Comparison of ENCODE assay signal across 22 cellular contexts in genomic region chrX:95718746-95719145, GRCh38.
DNase-seq lines count a peak whose midpoint lies in the region; ATAC-seq, FAIRE-seq and TF ChIP-seq lines count a peak whose summit lies in the region.
"Had no signal": no experiment of that assay in that cellular context is flagged by ENCODE, and none has a peak within 500 bp of the region (broad histone marks: within the 10 kb centered on the region; RNA-seq: fewer than 3 reads in every experiment).

No MANE protein-coding gene starts in this region.

- peak; percentile 7 for FAIRE-seq in A549 (lab: Jason Lieb, UNC)
- FAIRE-seq: D721Med, G401.6, GM12891, GM19239, HepG2 had no signal

- H3K4me2 ChIP-seq in A549, result no peak overlapping the region

- POLR2A ChIA-PET in A549 (lab: Yijun Ruan, JAX), result no interaction called here

- TF ChIP-seq CTCF in A549 (IDR thresholded peaks at IDR 0.05) (no peak), endodermal cell (conservative IDR thresholded peaks at IDR 0.05) (no peak)

- 2% methylated on average over 4 of the region's 4 CpGs for WGBS in A549 (ENCODE audit: missing lambda C conversion rate)
- 80 to 88% methylated on average over 1 to 4 of the region's 4 CpGs for WGBS in endodermal cell (ENCODE audit: insufficient coverage in 1 of 2, insufficient read length in 1 of 2), 2 experiments

- no peak for TF ChIP-seq POLR2A in A549 (IDR thresholded peaks at IDR 0.05; ENCODE audit: low read length)

- peaks cover 10% of the 10 kb centered on the region for H3K4me1 Mint-ChIP-seq in endodermal cell
- H3K4me1 Mint-ChIP-seq: CD4-positive, CD25-positive, alpha-beta regulatory T cell; CD8-positive, alpha-beta memory T cell had no signal

- H3K4me1 ChIP-seq in A549 (no peaks in the 10 kb centered on the region), HAP-1 (peaks cover 15% of the 10 kb centered on the region), endodermal cell (ENCODE audit: control insufficient read depth, insufficient read depth, low read length) (no peaks in the 10 kb centered on the region)
- H3K4me1 ChIP-seq: BE2C, Caco-2 had no signal

- H3K27me3 Mint-ChIP-seq in endodermal cell (ENCODE audit: insufficient read depth), result no peaks in the 10 kb centered on the region
- H3K27me3 Mint-ChIP-seq: CD4-positive, CD25-positive, alpha-beta regulatory T cell had no signal

- no peak overlapping the region for H3K27ac ChIP-seq in A549
- H3K27ac ChIP-seq in SK-N-MC, result peak overlapping the region; percentile 94
- no peak overlapping the region for H3K27ac ChIP-seq in endodermal cell (ENCODE audit: low read depth, low read length)

- H3K4me3 ChIP-seq in A549 (no peak overlapping the region), HAP-1 (no peak overlapping the region), SK-N-MC (no peak overlapping the region), endodermal cell (ENCODE audit: low read length) (no peak overlapping the region)

- no peak for ATAC-seq in A549
- no peak for ATAC-seq in HG03175 (IDR thresholded peaks at IDR 0.05; ENCODE audit: unreplicated experiment)
- ATAC-seq: HepG2 had no signal

- no peak for TF ChIP-seq EP300 in A549 (IDR thresholded peaks at IDR 0.05)

- no peak for TF ChIP-seq RAD21 in A549 (conservative IDR thresholded peaks at IDR 0.05 in 1 of 2, IDR thresholded peaks at IDR 0.05 in 1 of 2)

- no peaks in the 10 kb centered on the region for H3K27me3 ChIP-seq in HAP-1 (ENCODE audit: low read depth)
- no peaks in the 10 kb centered on the region for H3K27me3 ChIP-seq in endodermal cell (ENCODE audit: control insufficient read depth, insufficient read depth, low read length, poor library complexity, severe bottlenecking)
- H3K27me3 ChIP-seq: BE2C had no signal

- no peaks in the 10 kb centered on the region for H3K9me3 Mint-ChIP-seq in endodermal cell
- H3K9me3 Mint-ChIP-seq: CD8-positive, alpha-beta memory T cell had no signal

- CTCF ChIA-PET in A549 (lab: Yijun Ruan, JAX), result no interaction called here

- H3K9ac ChIP-seq in SK-N-MC (ENCODE audit: insufficient read length) (no peak overlapping the region), endodermal cell (ENCODE audit: extremely low read depth, low read length, poor library complexity, severe bottlenecking) (no peak overlapping the region)

- no peaks in the 10 kb centered on the region for H3K9me3 ChIP-seq in A549
- H3K9me3 ChIP-seq in HAP-1, result peaks cover 3% of the 10 kb centered on the region; the same call in 1 of the 2 replicates
- H3K9me3 ChIP-seq in SK-N-MC (ENCODE audit: low read depth, low read length), result no peaks in the 10 kb centered on the region
- H3K9me3 ChIP-seq in endodermal cell (ENCODE audit: control insufficient read depth, low read length), result no peaks in the 10 kb centered on the region
- H3K9me3 ChIP-seq: BE2C, Caco-2 had no signal

- no peak overlapping the region for H3K4me3 Mint-ChIP-seq in endodermal cell
- H3K4me3 Mint-ChIP-seq: CD4-positive, CD25-positive, alpha-beta regulatory T cell; CD8-positive, alpha-beta memory T cell had no signal

- no peak for DNase-seq in A549 (ENCODE audit: low read depth in 1 of 2, low spot score in 1 of 2)
- DNase-seq in HAP-1 (ENCODE audit: low spot score in 2 of 2), result peak; percentile 25 to 56
- peak; percentile 83 for DNase-seq in SK-N-MC (ENCODE audit: low read depth, low spot score)
- DNase-seq in foreskin melanocyte, result peak; percentile 87
- no peak for DNase-seq in HuH-7 (ENCODE audit: low spot score)
- DNase-seq in endodermal cell, result no peak
- DNase-seq in NCI-H1436 treated with DMSO at 0.1 percent for 48 hours (lab: John Stamatoyannopoulos, UW), result no peak
- DNase-seq: 8988T; ACHN; BE2C; C1 segment of cervical spinal cord; Caco-2; CD4-positive, CD25-positive, alpha-beta regulatory T cell; CD8-positive, alpha-beta memory T cell; GOT3; H7 had no signal

- no peaks in the 10 kb centered on the region for H3K36me3 Mint-ChIP-seq in endodermal cell (ENCODE audit: low read depth)
- H3K36me3 Mint-ChIP-seq: CD4-positive, CD25-positive, alpha-beta regulatory T cell; CD8-positive, alpha-beta memory T cell had no signal

- H3K36me3 ChIP-seq in HAP-1 (replicated peaks) (no peaks in the 10 kb centered on the region), SK-N-MC (ENCODE audit: insufficient read depth, low read length) (no peaks in the 10 kb centered on the region), endodermal cell (ENCODE audit: control insufficient read depth, insufficient read depth, low read length) (no peaks in the 10 kb centered on the region)
- H3K36me3 ChIP-seq: BE2C had no signal

- H3K27ac Mint-ChIP-seq in endodermal cell, result no peak overlapping the region
- H3K27ac Mint-ChIP-seq: CD4-positive, CD25-positive, alpha-beta regulatory T cell; CD8-positive, alpha-beta memory T cell had no signal

- in situ Hi-C loops in HAP-1 (cut with MboI; ENCODE audit: low sequenced_read_pairs), result no loop called here

TF ChIP-seq in A549, 52 proteins besides CTCF, POLR2A, EP300 and RAD21:
- TF ChIP-seq FOSL2 (IDR thresholded peaks at IDR 0.05) (no peak), FOSL2 (CRISPR knock-in tag; IDR thresholded peaks at IDR 0.05) (no peak), JUNB (IDR thresholded peaks at IDR 0.05) (no peak), MAX (IDR thresholded peaks at IDR 0.05) (no peak), BHLHE40 (IDR thresholded peaks at IDR 0.05; ENCODE audit: low read depth, low read length) (no peak), SMC3 (IDR thresholded peaks at IDR 0.05) (no peak), MYC (IDR thresholded peaks at IDR 0.05; ENCODE audit: borderline replicate concordance, low read length) (no peak)

Comparison
In these comparisons a context has a peak if more than half of its experiments do, and no peak if none do; other contexts are left out.
1. DNase-seq: peak in HAP-1 (2 of 2), SK-N-MC (single experiment) and foreskin melanocyte (single experiment); none in A549 (0 of 2), HuH-7 (single experiment), endodermal cell (single experiment) and NCI-H1436 treated with DMSO at 0.1 percent for 48 hours (single experiment).